In the genomic region with DNA sequence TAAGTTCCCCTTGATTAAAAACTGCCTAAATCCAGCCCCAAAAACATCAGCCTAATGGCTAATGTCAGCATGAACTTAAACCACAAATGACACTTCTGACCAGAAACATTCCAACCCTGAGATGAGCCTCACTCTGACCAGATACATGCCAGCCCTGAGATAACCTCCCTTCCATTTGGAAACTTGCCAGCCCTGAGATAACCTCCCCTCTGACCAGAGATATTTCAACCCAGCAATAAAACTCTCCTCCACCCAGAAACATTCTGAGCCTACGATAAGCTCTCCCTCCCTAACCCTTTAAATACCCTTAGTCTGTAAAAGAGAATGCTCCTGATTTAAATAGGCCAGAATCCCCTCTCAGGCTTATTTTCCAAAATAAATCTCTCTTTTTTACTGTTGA, we compare ENCODE assay signal across 18 cellular contexts.
A peak's percentile ranks its signal among the peaks of the same experiment; 100 is the strongest.
DNase-seq lines count a peak whose midpoint lies in the region; ATAC-seq and TF ChIP-seq lines count a peak whose summit lies in the region.
"Had no signal": no experiment of that assay in that cellular context is flagged by ENCODE, and none has a peak within 500 bp of the region (broad histone marks: within the 10 kb centered on the region; RNA-seq: fewer than 3 reads in every experiment).

No MANE protein-coding gene starts in this region.

- in situ Hi-C loops in G401 (cut with HindIII; ENCODE audit: low sequenced_read_pairs) = no loop called here

- no peak overlapping the region for H3K4me2 ChIP-seq in hepatocyte

- no peaks in the 10 kb centered on the region for H3K36me3 ChIP-seq in BE2C
- no peaks in the 10 kb centered on the region for H3K36me3 ChIP-seq in hepatocyte (replicated peaks; ENCODE audit: insufficient read depth, low read depth)

- 0% methylated on average over 1 of the region's 1 CpG for WGBS in hepatocyte (ENCODE audit: low lambda C conversion rate, missing lambda C conversion rate)

- DNase-seq in BE2C (peak; percentile 5), LoVo (ENCODE audit: low spot score) (peak; percentile 53), amniotic epithelial cell (ENCODE audit: low read depth) (peak; percentile 42), left colon (no peak), Right ventricle myocardium inferior (ENCODE audit: missing footprints) (no peak), hepatocyte (ENCODE audit: low spot score) (no peak), G401 (ENCODE audit: low spot score) (no peak), head of caudate nucleus (no peak)
- DNase-seq: 8988T; ACHN; C1 segment of cervical spinal cord; CD4-positive, alpha-beta T cell; DMS153; DMS79 treated with DMSO at 0.1 percent for 48 hours; EL; GF-D8; GM23248 had no signal

- H4K20me1 ChIP-seq in hepatocyte (ENCODE audit: insufficient read depth, poor library complexity, severe bottlenecking) = no peaks in the 10 kb centered on the region

- ATAC-seq in left colon (peak; percentile 69), Right ventricle myocardium inferior (no peak)
- ATAC-seq: HCT116 had no signal

- no peak overlapping the region for H2AFZ ChIP-seq in hepatocyte
- H2AFZ ChIP-seq: GM23248 had no signal

- intact Hi-C loops in left colon (cut with DNase I, micrococcal nuclease) (no loop called here), Right ventricle myocardium inferior (cut with DNase I) (no loop called here), head of caudate nucleus (cut with DNase I) (no loop called here)

- H3K4me3 ChIP-seq in BE2C (ENCODE audit: low read depth, low read length) (no peak overlapping the region), hepatocyte (no peak overlapping the region)
- H3K4me3 ChIP-seq: GM23248 had no signal

- H3K79me2 ChIP-seq in hepatocyte = no peaks in the 10 kb centered on the region

- no peak for TF ChIP-seq CTCF in BE2C (IDR thresholded peaks at IDR 0.05; ENCODE audit: low read depth, low read length)
- no peak for TF ChIP-seq CTCF in hepatocyte (IDR thresholded peaks at IDR 0.05; ENCODE audit: poor library complexity)

- H3K4me1 ChIP-seq in BE2C = no peaks in the 10 kb centered on the region
- H3K4me1 ChIP-seq in hepatocyte (ENCODE audit: insufficient read depth) = no peaks in the 10 kb centered on the region

- H3K27me3 ChIP-seq in BE2C (no peaks in the 10 kb centered on the region), hepatocyte (no peaks in the 10 kb centered on the region)

- H3K9me2 ChIP-seq in hepatocyte (replicated peaks; ENCODE audit: insufficient read depth) = no peaks in the 10 kb centered on the region

- no peak overlapping the region for H3K27ac ChIP-seq in hepatocyte
- H3K27ac ChIP-seq: GM23248 had no signal

- no peaks in the 10 kb centered on the region; the same call in 1 of the 2 replicates for H3K9me3 ChIP-seq in BE2C
- peaks cover 7% of the 10 kb centered on the region for H3K9me3 ChIP-seq in hepatocyte (ENCODE audit: low read depth)

Comparison
In these comparisons a context has a peak if more than half of its experiments do, and no peak if none do; other contexts are left out.
1. DNase-seq: peak in BE2C (single experiment), LoVo (single experiment) and amniotic epithelial cell (single experiment); none in left colon (0 of 2), Right ventricle myocardium inferior (single experiment), hepatocyte (single experiment), G401 (single experiment) and head of caudate nucleus (0 of 42).